17 cellular contexts compared by ENCODE assay signal in the genomic region with DNA sequence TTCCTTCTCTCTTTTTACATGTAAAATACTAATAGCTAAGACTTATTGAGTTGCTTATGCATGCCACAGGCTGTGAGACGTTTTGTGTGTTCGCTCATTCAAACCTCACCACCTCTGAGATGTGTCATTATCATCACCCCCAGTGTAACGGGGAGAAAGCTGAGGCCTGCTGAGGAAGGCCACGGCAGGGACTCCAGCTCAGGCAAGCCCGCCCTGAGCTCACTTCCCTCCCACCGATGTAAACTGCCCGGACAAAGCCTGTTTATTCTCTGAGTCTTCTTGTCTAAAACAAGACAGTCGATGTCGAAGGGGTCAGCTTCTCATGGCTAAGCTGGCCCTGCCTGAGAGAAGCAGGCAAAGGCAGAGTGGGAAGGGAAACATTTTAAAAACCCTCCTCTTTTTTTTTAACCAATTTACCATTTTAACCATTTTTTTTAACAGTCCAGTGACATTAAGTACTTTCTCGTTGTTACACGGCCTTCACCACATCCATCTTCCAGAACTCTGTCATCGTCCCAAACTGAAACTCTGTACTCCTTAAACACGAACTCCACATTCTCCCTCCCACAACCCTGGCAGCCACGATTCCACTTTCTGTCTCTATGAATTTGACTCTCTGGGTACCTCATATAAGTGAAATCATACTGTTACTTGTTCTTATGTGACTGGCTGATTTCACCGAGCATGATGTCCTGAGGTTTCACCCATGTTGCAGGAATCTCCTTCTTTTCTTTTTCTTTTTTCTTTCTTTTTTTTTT.
DNase-seq lines count a peak whose midpoint lies in the region; ATAC-seq and TF ChIP-seq lines count a peak whose summit lies in the region.
"Had no signal": no experiment of that assay in that cellular context is flagged by ENCODE, and none has a peak within 500 bp of the region (broad histone marks: within the 10 kb centered on the region; RNA-seq: fewer than 3 reads in every experiment).

No MANE protein-coding gene starts in this region.

- H2BK15ac ChIP-seq in mesenchymal stem cell (ENCODE audit: low read depth, poor library complexity, severe bottlenecking): peak overlapping the region; percentile 6

- H2BK5ac ChIP-seq in mesenchymal stem cell (ENCODE audit: low read depth, low read length, poor library complexity, severe bottlenecking): no peak overlapping the region

- no peak for TF ChIP-seq EP300 in sigmoid colon (IDR thresholded peaks at IDR 0.05)

- H3K4me3 Mint-ChIP-seq in HFFc6 (peak overlapping the region; percentile 64), chondrocyte (ENCODE audit: unreplicated experiment) (no peak overlapping the region)
- H3K4me3 Mint-ChIP-seq: activated naive CD4-positive, alpha-beta T cell treated with anti-CD3 and anti-CD28 coated beads for 36 hours; central memory CD8-positive, alpha-beta T cell; stimulated activated memory B cell treated with anti-CD40 and anti-IgM and Interleukin-4, amounts not matched to agents 10 μg/mL and 1 μg/mL and 100 μg/mL, for 72 hours had no signal

- H3K4me3 ChIP-seq in mesenchymal stem cell (ENCODE audit: insufficient read depth in 1 of 2, low read depth in 1 of 2, low read length in 2 of 2) (no peak overlapping the region), sigmoid colon (no peak overlapping the region)
- H3K4me3 ChIP-seq: BLaER1 had no signal

- 42% methylated on average over 14 of the region's 15 CpGs for WGBS in mesenchymal stem cell
- WGBS in sigmoid colon, 2 donors: 71 to 86% methylated on average over 15 of the region's 15 CpGs

- no peaks in the 10 kb centered on the region for H3K9me3 Mint-ChIP-seq in HFFc6
- no peaks in the 10 kb centered on the region for H3K9me3 Mint-ChIP-seq in chondrocyte (ENCODE audit: low read depth)
- H3K9me3 Mint-ChIP-seq: activated naive CD4-positive, alpha-beta T cell treated with anti-CD3 and anti-CD28 coated beads for 36 hours; central memory CD8-positive, alpha-beta T cell; stimulated activated memory B cell treated with anti-CD40 and anti-IgM and Interleukin-4, amounts not matched to agents 10 μg/mL and 1 μg/mL and 100 μg/mL, for 72 hours had no signal

- TF ChIP-seq POLR2A in sigmoid colon (IDR thresholded peaks at IDR 0.05): no peak

- H3K9me3 ChIP-seq in mesenchymal stem cell (ENCODE audit: control insufficient read depth, low read length) (no peaks in the 10 kb centered on the region), sigmoid colon (no peaks in the 10 kb centered on the region)

- H3K4me1 Mint-ChIP-seq in HFFc6 (ENCODE audit: low read depth) (peaks cover 25% of the 10 kb centered on the region), chondrocyte (ENCODE audit: low read depth) (peaks cover 18% of the 10 kb centered on the region)
- H3K4me1 Mint-ChIP-seq: central memory CD8-positive, alpha-beta T cell; stimulated activated memory B cell treated with anti-CD40 and anti-IgM and Interleukin-4, amounts not matched to agents 10 μg/mL and 1 μg/mL and 100 μg/mL, for 72 hours had no signal

- peak overlapping the region in 1 of 2 experiments; percentile 55 for H3K18ac ChIP-seq in mesenchymal stem cell (ENCODE audit: low read depth in 1 of 2, low read length in 2 of 2)

- no peak overlapping the region for H3K4me2 ChIP-seq in mesenchymal stem cell (ENCODE audit: low read length, poor library complexity, severe bottlenecking)
- H3K4me2 ChIP-seq: BLaER1 had no signal

- ATAC-seq in GM18502 (IDR thresholded peaks at IDR 0.05; ENCODE audit: poor library complexity, unreplicated experiment): no peak
- ATAC-seq: stimulated activated memory B cell treated with anti-CD40 and anti-IgM and Interleukin-4, amounts not matched to agents 10 μg/mL and 1 μg/mL and 100 μg/mL, for 72 hours had no signal

- H2AK5ac ChIP-seq in mesenchymal stem cell (ENCODE audit: low read length, severe bottlenecking): no peak overlapping the region

- no peaks in the 10 kb centered on the region for H3K79me1 ChIP-seq in mesenchymal stem cell (replicated peaks; ENCODE audit: low read length, poor library complexity, severe bottlenecking)

- no peak overlapping the region for H2AFZ ChIP-seq in mesenchymal stem cell (ENCODE audit: low read depth, low read length)

- intact Hi-C loops in sigmoid colon (cut with DNase I): no loop called here

- peak overlapping the region; percentile 29 for H4K91ac ChIP-seq in mesenchymal stem cell (ENCODE audit: low read length)

- H3K27me3 ChIP-seq in mesenchymal stem cell (ENCODE audit: control insufficient read depth in 1 of 2, insufficient read depth in 1 of 2, low read length in 2 of 2) (no peaks in the 10 kb centered on the region), sigmoid colon (no peaks in the 10 kb centered on the region)
- H3K27me3 ChIP-seq: BLaER1 had no signal

- no peak overlapping the region for H3K27ac ChIP-seq in mesenchymal stem cell (ENCODE audit: low read length, poor library complexity, severe bottlenecking)
- peak overlapping the region; percentile 7 to 68 (median 51) for H3K27ac ChIP-seq in sigmoid colon
- H3K27ac ChIP-seq: BLaER1 had no signal

- no peaks in the 10 kb centered on the region for H3K36me3 ChIP-seq in mesenchymal stem cell (ENCODE audit: control insufficient read depth in 1 of 2, insufficient read depth in 2 of 2, low read depth in 1 of 2, low read length in 2 of 2)
- H3K36me3 ChIP-seq in sigmoid colon: no peaks in the 10 kb centered on the region
- H3K36me3 ChIP-seq: BLaER1 had no signal

- no peak overlapping the region for H3K23ac ChIP-seq in mesenchymal stem cell (ENCODE audit: low read length in 2 of 2)

- H3K14ac ChIP-seq in mesenchymal stem cell (ENCODE audit: low read length in 2 of 2): no peak overlapping the region

- H2BK120ac ChIP-seq in mesenchymal stem cell (ENCODE audit: low read depth, low read length): no peak overlapping the region

- H3K27ac Mint-ChIP-seq in HFFc6 (peak overlapping the region; percentile 23; the same call in 1 of the 2 replicates), chondrocyte (ENCODE audit: unreplicated experiment) (peak overlapping the region; percentile 9)
- H3K27ac Mint-ChIP-seq: activated naive CD4-positive, alpha-beta T cell treated with anti-CD3 and anti-CD28 coated beads for 36 hours; stimulated activated memory B cell treated with anti-CD40 and anti-IgM and Interleukin-4, amounts not matched to agents 10 μg/mL and 1 μg/mL and 100 μg/mL, for 72 hours had no signal

- H3K4me1 ChIP-seq in mesenchymal stem cell (ENCODE audit: control insufficient read depth, insufficient read depth, low read depth, low read length) (peaks cover 2% of the 10 kb centered on the region), sigmoid colon (peaks cover 0 to 21% (median 7%) of the 10 kb centered on the region in 4 donors)

- H2BK12ac ChIP-seq in mesenchymal stem cell (ENCODE audit: low read length in 2 of 2): no peak overlapping the region

- TF ChIP-seq CTCF in HFFc6 (IDR thresholded peaks at IDR 0.05) (no peak), chondrocyte (IDR thresholded peaks at IDR 0.05) (no peak), sigmoid colon (IDR thresholded peaks at IDR 0.05) (no peak)

- H4K8ac ChIP-seq in mesenchymal stem cell (ENCODE audit: low read length): no peak overlapping the region

- peaks cover 15% of the 10 kb centered on the region for H3K27me3 Mint-ChIP-seq in HFFc6 (ENCODE audit: insufficient read depth)
- H3K27me3 Mint-ChIP-seq in chondrocyte (ENCODE audit: low read depth): no peaks in the 10 kb centered on the region

- no peak overlapping the region for H3K4ac ChIP-seq in mesenchymal stem cell (ENCODE audit: low read depth in 1 of 2, low read length in 2 of 2)

- H3K36me3 Mint-ChIP-seq in HFFc6 (ENCODE audit: low read depth) (no peaks in the 10 kb centered on the region), chondrocyte (ENCODE audit: low read depth) (no peaks in the 10 kb centered on the region)
- H3K36me3 Mint-ChIP-seq: stimulated activated memory B cell treated with anti-CD40 and anti-IgM and Interleukin-4, amounts not matched to agents 10 μg/mL and 1 μg/mL and 100 μg/mL, for 72 hours had no signal

- DNase-seq in HFFc6 (no peak), chondrocyte (ENCODE audit: low spot score) (no peak), mesenchymal stem cell (peak; percentile 39), sigmoid colon (no peak), AML-193 (lab: John Stamatoyannopoulos, UW) (no peak), SHP77 (lab: John Stamatoyannopoulos, UW) (no peak), NCI-H82 (lab: John Stamatoyannopoulos, UW) (no peak)
- DNase-seq: activated naive CD4-positive, alpha-beta T cell treated with anti-CD3 and anti-CD28 coated beads for 36 hours; DND-41; kidney; NCI-H1048; NCI-H446 treated with DMSO at 0.1 percent for 48 hours; T1000 had no signal

- H3K9ac ChIP-seq in mesenchymal stem cell (ENCODE audit: low read length): no peak overlapping the region
- H3K9ac ChIP-seq: BLaER1 had no signal
